ENCODE assay signal across 1 cellular context in the genomic region with DNA sequence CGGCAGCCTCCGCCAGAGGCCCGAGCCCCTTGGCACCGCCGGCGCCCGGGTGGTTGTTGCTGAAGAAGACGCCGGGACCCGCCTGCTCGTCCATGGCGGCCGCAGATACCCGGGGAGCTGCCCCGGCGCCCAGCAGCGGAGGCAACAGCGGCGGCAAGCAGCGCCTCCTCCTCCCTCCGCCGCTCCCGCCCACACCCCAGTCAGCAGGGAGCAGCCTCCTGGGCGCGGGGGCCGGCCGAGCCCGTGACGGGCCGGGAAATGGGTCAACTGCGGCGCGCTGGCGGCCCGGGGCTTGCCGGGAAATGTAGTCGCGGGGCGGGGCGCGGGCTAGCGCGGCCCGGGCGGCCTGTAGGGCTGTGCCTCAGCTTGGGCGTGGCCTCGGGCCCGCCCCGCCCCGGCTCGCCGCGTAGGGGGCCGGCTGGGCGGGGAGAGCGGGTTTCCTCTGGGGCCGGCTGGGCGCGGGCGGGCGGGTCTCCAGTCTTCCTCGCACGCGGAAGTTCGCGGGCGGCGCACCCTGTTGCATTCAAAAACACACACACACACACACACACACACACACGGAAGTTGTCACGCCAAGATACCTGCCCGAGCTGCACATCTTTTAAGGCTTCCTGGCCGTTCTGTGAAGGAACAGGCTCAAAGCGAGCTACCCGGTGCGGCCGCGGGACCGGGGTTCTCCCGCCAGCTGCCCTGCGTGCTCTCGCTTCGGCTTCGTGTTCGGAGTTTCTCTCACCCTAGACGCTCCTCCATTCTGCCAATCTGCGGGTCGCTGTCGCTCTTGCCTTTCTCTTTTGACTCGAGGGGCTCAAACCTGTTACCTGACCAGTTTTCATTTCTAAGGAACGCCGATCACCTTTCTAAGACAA.
TF ChIP-seq lines count a peak whose summit lies in the region.

A gene with protein sequence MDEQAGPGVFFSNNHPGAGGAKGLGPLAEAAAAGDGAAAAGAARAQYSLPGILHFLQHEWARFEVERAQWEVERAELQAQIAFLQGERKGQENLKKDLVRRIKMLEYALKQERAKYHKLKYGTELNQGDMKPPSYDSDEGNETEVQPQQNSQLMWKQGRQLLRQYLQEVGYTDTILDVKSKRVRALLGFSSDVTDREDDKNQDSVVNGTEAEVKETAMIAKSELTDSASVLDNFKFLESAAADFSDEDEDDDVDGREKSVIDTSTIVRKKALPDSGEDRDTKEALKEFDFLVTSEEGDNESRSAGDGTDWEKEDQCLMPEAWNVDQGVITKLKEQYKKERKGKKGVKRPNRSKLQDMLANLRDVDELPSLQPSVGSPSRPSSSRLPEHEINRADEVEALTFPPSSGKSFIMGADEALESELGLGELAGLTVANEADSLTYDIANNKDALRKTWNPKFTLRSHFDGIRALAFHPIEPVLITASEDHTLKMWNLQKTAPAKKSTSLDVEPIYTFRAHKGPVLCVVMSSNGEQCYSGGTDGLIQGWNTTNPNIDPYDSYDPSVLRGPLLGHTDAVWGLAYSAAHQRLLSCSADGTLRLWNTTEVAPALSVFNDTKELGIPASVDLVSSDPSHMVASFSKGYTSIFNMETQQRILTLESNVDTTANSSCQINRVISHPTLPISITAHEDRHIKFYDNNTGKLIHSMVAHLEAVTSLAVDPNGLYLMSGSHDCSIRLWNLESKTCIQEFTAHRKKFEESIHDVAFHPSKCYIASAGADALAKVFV (minus strand): TSS at position 167 of the 866 bp plus-strand sequence. CDS start 73 bp downstream, at position 94.

TF ChIP-seq in K562, 482 proteins besides CTCF, POLR2A, EP300 and RAD21 (continued from another document and continues in another):
- TF ChIP-seq, protein P1, sequence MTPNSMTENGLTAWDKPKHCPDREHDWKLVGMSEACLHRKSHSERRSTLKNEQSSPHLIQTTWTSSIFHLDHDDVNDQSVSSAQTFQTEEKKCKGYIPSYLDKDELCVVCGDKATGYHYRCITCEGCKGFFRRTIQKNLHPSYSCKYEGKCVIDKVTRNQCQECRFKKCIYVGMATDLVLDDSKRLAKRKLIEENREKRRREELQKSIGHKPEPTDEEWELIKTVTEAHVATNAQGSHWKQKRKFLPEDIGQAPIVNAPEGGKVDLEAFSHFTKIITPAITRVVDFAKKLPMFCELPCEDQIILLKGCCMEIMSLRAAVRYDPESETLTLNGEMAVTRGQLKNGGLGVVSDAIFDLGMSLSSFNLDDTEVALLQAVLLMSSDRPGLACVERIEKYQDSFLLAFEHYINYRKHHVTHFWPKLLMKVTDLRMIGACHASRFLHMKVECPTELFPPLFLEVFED (CRISPR knock-in tag; conservative IDR thresholded peaks at IDR 0.05), result 0 out of 2 replicates have a peak, but pooled peaks have one; percentile 25
- TF ChIP-seq, protein P2, sequence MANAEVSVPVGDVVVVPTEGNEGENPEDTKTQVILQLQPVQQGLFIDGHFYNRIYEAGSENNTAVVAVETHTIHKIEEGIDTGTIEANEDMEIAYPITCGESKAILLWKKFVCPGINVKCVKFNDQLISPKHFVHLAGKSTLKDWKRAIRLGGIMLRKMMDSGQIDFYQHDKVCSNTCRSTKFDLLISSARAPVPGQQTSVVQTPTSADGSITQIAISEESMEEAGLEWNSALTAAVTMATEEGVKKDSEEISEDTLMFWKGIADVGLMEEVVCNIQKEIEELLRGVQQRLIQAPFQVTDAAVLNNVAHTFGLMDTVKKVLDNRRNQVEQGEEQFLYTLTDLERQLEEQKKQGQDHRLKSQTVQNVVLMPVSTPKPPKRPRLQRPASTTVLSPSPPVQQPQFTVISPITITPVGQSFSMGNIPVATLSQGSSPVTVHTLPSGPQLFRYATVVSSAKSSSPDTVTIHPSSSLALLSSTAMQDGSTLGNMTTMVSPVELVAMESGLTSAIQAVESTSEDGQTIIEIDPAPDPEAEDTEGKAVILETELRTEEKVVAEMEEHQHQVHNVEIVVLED (CRISPR knock-in tag; IDR thresholded peaks at IDR 0.05), result peak; percentile 71; the same call in 1 of the 2 replicates
- TF ChIP-seq, protein P3, sequence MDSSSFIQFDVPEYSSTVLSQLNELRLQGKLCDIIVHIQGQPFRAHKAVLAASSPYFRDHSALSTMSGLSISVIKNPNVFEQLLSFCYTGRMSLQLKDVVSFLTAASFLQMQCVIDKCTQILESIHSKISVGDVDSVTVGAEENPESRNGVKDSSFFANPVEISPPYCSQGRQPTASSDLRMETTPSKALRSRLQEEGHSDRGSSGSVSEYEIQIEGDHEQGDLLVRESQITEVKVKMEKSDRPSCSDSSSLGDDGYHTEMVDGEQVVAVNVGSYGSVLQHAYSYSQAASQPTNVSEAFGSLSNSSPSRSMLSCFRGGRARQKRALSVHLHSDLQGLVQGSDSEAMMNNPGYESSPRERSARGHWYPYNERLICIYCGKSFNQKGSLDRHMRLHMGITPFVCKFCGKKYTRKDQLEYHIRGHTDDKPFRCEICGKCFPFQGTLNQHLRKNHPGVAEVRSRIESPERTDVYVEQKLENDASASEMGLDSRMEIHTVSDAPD (CRISPR knock-in tag; IDR thresholded peaks at IDR 0.05), result no peak
- TF ChIP-seq ZBTB8A (IDR thresholded peaks at IDR 0.05; ENCODE audit: partially characterized antibody) (no peak), IRF2 (CRISPR knock-in tag; IDR thresholded peaks at IDR 0.05) (no peak), CREM (IDR thresholded peaks at IDR 0.05; ENCODE audit: low read depth) (peak; percentile 81), XRCC3 (IDR thresholded peaks at IDR 0.05) (no peak), TOE1 (IDR thresholded peaks at IDR 0.05; ENCODE audit: borderline replicate concordance) (peak; percentile 77), TOE1 (CRISPR knock-in tag; IDR thresholded peaks at IDR 0.05; ENCODE audit: borderline replicate concordance, low read depth) (0 out of 2 replicates have a peak, but pooled peaks have one; percentile 30), PHTF2 (CRISPR knock-in tag; IDR thresholded peaks at IDR 0.05) (no peak), EP400 (IDR thresholded peaks at IDR 0.05) (peak; percentile 86), JUN (IDR thresholded peaks at IDR 0.05; ENCODE audit: borderline replicate concordance, low read depth, low read length) (no peak), JUN (CRISPR knock-in tag; IDR thresholded peaks at IDR 0.05; ENCODE audit: borderline replicate concordance) (no peak), RBM17 (IDR thresholded peaks at IDR 0.05; ENCODE audit: borderline replicate concordance, low read depth, low read length) (no peak), ERF (CRISPR knock-in tag; IDR thresholded peaks at IDR 0.05) (peak; percentile 76; the same call in 1 of the 2 replicates), TBL1XR1 (IDR thresholded peaks at IDR 0.05; ENCODE audit: low read length in 2 of 2) (no peak; a peak in 1 of 4 replicates), BRD4 (IDR thresholded peaks at IDR 0.05) (no peak), LCOR (CRISPR knock-in tag; IDR thresholded peaks at IDR 0.05) (no peak), CHD4 (IDR thresholded peaks at IDR 0.05; ENCODE audit: insufficient read depth, insufficient replicate concordance, low read depth, low read length, poor library complexity, severe bottlenecking) (no peak), PPARD (CRISPR knock-in tag; IDR thresholded peaks at IDR 0.05) (no peak), ETS2 (tag; IDR thresholded peaks at IDR 0.05; ENCODE audit: borderline replicate concordance, poor library complexity, severe bottlenecking) (no peak), ZNF586 (CRISPR knock-in tag; conservative IDR thresholded peaks at IDR 0.05) (no peak), ZNF174 (CRISPR knock-in tag; IDR thresholded peaks at IDR 0.05) (no peak), MTA2 (IDR thresholded peaks at IDR 0.05; ENCODE audit: low read depth) (no peak), MYBL2 (IDR thresholded peaks at IDR 0.05; ENCODE audit: low read depth) (no peak), MYBL2 (CRISPR knock-in tag; IDR thresholded peaks at IDR 0.05; ENCODE audit: borderline replicate concordance) (no peak), WHSC1 (IDR thresholded peaks at IDR 0.05; ENCODE audit: low read length) (no peak)
- TF ChIP-seq, protein P4, sequence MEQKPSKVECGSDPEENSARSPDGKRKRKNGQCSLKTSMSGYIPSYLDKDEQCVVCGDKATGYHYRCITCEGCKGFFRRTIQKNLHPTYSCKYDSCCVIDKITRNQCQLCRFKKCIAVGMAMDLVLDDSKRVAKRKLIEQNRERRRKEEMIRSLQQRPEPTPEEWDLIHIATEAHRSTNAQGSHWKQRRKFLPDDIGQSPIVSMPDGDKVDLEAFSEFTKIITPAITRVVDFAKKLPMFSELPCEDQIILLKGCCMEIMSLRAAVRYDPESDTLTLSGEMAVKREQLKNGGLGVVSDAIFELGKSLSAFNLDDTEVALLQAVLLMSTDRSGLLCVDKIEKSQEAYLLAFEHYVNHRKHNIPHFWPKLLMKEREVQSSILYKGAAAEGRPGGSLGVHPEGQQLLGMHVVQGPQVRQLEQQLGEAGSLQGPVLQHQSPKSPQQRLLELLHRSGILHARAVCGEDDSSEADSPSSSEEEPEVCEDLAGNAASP (IDR thresholded peaks at IDR 0.05), result no peak
- TF ChIP-seq, protein P5, sequence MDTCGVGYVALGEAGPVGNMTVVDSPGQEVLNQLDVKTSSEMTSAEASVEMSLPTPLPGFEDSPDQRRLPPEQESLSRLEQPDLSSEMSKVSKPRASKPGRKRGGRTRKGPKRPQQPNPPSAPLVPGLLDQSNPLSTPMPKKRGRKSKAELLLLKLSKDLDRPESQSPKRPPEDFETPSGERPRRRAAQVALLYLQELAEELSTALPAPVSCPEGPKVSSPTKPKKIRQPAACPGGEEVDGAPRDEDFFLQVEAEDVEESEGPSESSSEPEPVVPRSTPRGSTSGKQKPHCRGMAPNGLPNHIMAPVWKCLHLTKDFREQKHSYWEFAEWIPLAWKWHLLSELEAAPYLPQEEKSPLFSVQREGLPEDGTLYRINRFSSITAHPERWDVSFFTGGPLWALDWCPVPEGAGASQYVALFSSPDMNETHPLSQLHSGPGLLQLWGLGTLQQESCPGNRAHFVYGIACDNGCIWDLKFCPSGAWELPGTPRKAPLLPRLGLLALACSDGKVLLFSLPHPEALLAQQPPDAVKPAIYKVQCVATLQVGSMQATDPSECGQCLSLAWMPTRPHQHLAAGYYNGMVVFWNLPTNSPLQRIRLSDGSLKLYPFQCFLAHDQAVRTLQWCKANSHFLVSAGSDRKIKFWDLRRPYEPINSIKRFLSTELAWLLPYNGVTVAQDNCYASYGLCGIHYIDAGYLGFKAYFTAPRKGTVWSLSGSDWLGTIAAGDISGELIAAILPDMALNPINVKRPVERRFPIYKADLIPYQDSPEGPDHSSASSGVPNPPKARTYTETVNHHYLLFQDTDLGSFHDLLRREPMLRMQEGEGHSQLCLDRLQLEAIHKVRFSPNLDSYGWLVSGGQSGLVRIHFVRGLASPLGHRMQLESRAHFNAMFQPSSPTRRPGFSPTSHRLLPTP (IDR thresholded peaks at IDR 0.05; ENCODE audit: borderline replicate concordance, extremely low read depth, insufficient read length), result no peak
- TF ChIP-seq, protein P6, sequence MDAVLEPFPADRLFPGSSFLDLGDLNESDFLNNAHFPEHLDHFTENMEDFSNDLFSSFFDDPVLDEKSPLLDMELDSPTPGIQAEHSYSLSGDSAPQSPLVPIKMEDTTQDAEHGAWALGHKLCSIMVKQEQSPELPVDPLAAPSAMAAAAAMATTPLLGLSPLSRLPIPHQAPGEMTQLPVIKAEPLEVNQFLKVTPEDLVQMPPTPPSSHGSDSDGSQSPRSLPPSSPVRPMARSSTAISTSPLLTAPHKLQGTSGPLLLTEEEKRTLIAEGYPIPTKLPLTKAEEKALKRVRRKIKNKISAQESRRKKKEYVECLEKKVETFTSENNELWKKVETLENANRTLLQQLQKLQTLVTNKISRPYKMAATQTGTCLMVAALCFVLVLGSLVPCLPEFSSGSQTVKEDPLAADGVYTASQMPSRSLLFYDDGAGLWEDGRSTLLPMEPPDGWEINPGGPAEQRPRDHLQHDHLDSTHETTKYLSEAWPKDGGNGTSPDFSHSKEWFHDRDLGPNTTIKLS (IDR thresholded peaks at IDR 0.05; ENCODE audit: borderline replicate concordance, low read depth), result peak; percentile 85; the same call in 1 of the 2 replicates
- TF ChIP-seq, protein P7, sequence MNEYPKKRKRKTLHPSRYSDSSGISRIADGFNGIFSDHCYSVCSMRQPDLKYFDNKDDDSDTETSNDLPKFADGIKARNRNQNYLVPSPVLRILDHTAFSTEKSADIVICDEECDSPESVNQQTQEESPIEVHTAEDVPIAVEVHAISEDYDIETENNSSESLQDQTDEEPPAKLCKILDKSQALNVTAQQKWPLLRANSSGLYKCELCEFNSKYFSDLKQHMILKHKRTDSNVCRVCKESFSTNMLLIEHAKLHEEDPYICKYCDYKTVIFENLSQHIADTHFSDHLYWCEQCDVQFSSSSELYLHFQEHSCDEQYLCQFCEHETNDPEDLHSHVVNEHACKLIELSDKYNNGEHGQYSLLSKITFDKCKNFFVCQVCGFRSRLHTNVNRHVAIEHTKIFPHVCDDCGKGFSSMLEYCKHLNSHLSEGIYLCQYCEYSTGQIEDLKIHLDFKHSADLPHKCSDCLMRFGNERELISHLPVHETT (CRISPR knock-in tag; conservative IDR thresholded peaks at IDR 0.05 in 1 of 2, IDR thresholded peaks at IDR 0.05 in 1 of 2), result peak in 1 of 2 experiments; percentile 88; a peak in 2 of 4 replicates
- TF ChIP-seq, protein P8, sequence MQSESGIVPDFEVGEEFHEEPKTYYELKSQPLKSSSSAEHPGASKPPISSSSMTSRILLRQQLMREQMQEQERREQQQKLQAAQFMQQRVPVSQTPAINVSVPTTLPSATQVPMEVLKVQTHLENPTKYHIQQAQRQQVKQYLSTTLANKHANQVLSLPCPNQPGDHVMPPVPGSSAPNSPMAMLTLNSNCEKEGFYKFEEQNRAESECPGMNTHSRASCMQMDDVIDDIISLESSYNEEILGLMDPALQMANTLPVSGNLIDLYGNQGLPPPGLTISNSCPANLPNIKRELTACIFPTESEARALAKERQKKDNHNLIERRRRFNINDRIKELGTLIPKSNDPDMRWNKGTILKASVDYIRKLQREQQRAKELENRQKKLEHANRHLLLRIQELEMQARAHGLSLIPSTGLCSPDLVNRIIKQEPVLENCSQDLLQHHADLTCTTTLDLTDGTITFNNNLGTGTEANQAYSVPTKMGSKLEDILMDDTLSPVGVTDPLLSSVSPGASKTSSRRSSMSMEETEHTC (IDR thresholded peaks at IDR 0.05), result peak; percentile 50; the same call in 1 of the 2 replicates
- TF ChIP-seq, protein P9, sequence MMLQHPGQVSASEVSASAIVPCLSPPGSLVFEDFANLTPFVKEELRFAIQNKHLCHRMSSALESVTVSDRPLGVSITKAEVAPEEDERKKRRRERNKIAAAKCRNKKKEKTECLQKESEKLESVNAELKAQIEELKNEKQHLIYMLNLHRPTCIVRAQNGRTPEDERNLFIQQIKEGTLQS (IDR thresholded peaks at IDR 0.05), result no peak
- TF ChIP-seq, protein P9 (CRISPR knock-in tag; conservative IDR thresholded peaks at IDR 0.05), result no peak
- TF ChIP-seq, protein P10, sequence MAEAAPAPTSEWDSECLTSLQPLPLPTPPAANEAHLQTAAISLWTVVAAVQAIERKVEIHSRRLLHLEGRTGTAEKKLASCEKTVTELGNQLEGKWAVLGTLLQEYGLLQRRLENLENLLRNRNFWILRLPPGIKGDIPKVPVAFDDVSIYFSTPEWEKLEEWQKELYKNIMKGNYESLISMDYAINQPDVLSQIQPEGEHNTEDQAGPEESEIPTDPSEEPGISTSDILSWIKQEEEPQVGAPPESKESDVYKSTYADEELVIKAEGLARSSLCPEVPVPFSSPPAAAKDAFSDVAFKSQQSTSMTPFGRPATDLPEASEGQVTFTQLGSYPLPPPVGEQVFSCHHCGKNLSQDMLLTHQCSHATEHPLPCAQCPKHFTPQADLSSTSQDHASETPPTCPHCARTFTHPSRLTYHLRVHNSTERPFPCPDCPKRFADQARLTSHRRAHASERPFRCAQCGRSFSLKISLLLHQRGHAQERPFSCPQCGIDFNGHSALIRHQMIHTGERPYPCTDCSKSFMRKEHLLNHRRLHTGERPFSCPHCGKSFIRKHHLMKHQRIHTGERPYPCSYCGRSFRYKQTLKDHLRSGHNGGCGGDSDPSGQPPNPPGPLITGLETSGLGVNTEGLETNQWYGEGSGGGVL (CRISPR knock-in tag; IDR thresholded peaks at IDR 0.05), result no peak
